In the genomic region with DNA sequence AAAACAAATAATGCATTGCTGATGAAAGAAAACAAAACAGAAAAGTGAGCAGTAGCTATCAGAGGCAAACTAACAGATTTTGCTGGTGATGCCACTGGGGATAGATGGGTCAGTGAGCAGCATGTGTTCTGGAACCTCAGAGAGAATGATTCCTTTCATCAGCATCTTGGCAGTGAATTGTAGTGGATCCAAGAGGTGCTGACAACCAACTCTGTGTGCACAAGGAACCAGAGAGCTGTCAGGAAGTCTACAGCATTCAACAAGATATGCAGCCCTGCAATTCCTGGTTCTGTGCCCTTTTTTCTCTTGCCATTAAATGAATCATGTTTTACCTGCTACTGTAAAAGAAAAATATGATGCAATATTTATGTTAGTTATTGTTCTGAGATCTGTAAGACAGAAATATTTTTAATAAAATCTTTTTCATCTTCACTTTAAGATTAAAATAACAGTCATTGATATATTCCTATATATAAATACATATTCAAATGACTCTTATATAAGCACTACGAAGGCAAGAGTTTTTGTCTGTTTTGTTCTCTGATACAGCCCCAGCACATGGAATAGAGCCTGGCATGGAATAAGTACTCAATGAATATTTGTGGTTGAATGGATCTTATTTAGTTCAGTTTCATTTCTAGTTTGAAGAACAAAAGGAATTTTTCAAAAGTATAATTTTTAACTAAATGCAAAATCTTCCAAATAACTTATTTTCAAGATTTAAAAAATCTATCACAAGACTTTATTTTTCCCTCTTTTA, we compare ENCODE assay signal across 17 cellular contexts.
DNase-seq lines count a peak whose midpoint lies in the region; ATAC-seq and TF ChIP-seq lines count a peak whose summit lies in the region.
"Had no signal": no experiment of that assay in that cellular context is flagged by ENCODE, and none has a peak within 500 bp of the region (broad histone marks: within the 10 kb centered on the region; RNA-seq: fewer than 3 reads in every experiment).

No MANE protein-coding gene starts in this region.

- intact Hi-C loops in MCF 10A (cut with micrococcal nuclease) (loop anchor here (10.0 kb wide), 2 partner anchors 147 to 903 kb away; a partner anchor contains a TSS), breast epithelium (cut with DNase I; ENCODE audit: low total_unique reads) (no loop called here)

- H3K9me3 Mint-ChIP-seq in MCF 10A (ENCODE audit: unreplicated experiment) = no peaks in the 10 kb centered on the region
- H3K9me3 Mint-ChIP-seq: T-cell had no signal

- no peak overlapping the region for H3K4me3 Mint-ChIP-seq in MCF 10A (ENCODE audit: unreplicated experiment)
- H3K4me3 Mint-ChIP-seq: B cell, T-cell had no signal

- no peaks in the 10 kb centered on the region for H3K36me3 ChIP-seq in breast epithelium
- H3K36me3 ChIP-seq: colonic mucosa, stomach had no signal

- CTCF ChIA-PET in MCF 10A (lab: Yijun Ruan, JAX) = interaction anchor here (0.6 to 2.3 kb wide), 2 partner anchors 96 to 104 kb away, joined by 3 to 11 read pairs; no protein-coding TSS in a partner anchor

- TF ChIP-seq POLR2A in breast epithelium (IDR thresholded peaks at IDR 0.05) = no peak

- H3K27me3 ChIP-seq in breast epithelium = no peaks in the 10 kb centered on the region
- H3K27me3 ChIP-seq: colonic mucosa, stomach had no signal

- no peaks in the 10 kb centered on the region for H3K4me1 ChIP-seq in breast epithelium
- H3K4me1 ChIP-seq: colonic mucosa had no signal

- no peaks in the 10 kb centered on the region for H3K36me3 Mint-ChIP-seq in MCF 10A (ENCODE audit: insufficient read depth, unreplicated experiment)
- H3K36me3 Mint-ChIP-seq: T-cell had no signal

- DNase-seq in MCF 10A (ENCODE audit: unreplicated experiment) (peak; percentile 16), breast epithelium (ENCODE audit: low spot score in 2 of 2) (no peak), medulla oblongata (ENCODE audit: extremely low spot score) (peak; percentile 93), superior temporal gyrus (ENCODE audit: extremely low spot score) (peak; percentile 92)
- no peak for DNase-seq in stimulated activated naive CD4-positive, alpha-beta T cell treated with Interleukin-2 at 50 U/mL for 16 hours (lab: John Stamatoyannopoulos, UW)
- DNase-seq: 8988T; activated CD4-positive, alpha-beta T cell treated with anti-CD3 and anti-CD28 coated beads, Interleukin-2, amount 50 U/mL, for 1 hour; Calu3; colonic mucosa; NCI-H1105; SHP77 treated with DMSO at 0.1 percent for 48 hours; stomach; T-cell had no signal

- no peak for TF ChIP-seq CTCF in MCF 10A (IDR thresholded peaks at IDR 0.05; ENCODE audit: unreplicated experiment)
- TF ChIP-seq CTCF in breast epithelium (IDR thresholded peaks at IDR 0.05) = no peak

- H3K27ac ChIP-seq in breast epithelium = no peak overlapping the region
- H3K27ac ChIP-seq: colonic mucosa, stomach had no signal

- H3K27ac Mint-ChIP-seq in MCF 10A (ENCODE audit: low read depth, unreplicated experiment) = no peak overlapping the region
- H3K27ac Mint-ChIP-seq: B cell, T-cell had no signal

- no peaks in the 10 kb centered on the region for H3K27me3 Mint-ChIP-seq in MCF 10A (ENCODE audit: insufficient read depth, unreplicated experiment)
- H3K27me3 Mint-ChIP-seq: B cell, T-cell had no signal

- H3K4me1 Mint-ChIP-seq in MCF 10A (ENCODE audit: insufficient read depth, unreplicated experiment) = no peaks in the 10 kb centered on the region
- H3K4me1 Mint-ChIP-seq: B cell, T-cell had no signal

- no peaks in the 10 kb centered on the region for H3K9me3 ChIP-seq in breast epithelium
- H3K9me3 ChIP-seq: colonic mucosa, stomach had no signal

- no TSS peak for BruUV-seq in MCF 10A (replicated peaks; lab: Mats Ljungman, UMichigan)

- POLR2A ChIA-PET in MCF 10A (lab: Yijun Ruan, JAX) = interaction anchor here (0.5 to 1.0 kb wide), 5 partner anchors 16 to 113 kb away, joined by 3 read pairs; no protein-coding TSS in a partner anchor

- ATAC-seq in esophagus mucosa = peak; percentile 51
- no peak for ATAC-seq in HG02884 (IDR thresholded peaks at IDR 0.05; ENCODE audit: unreplicated experiment)
- no peak for ATAC-seq in HG03196 (IDR thresholded peaks at IDR 0.05; ENCODE audit: unreplicated experiment)
- ATAC-seq: T-cell had no signal

- H3K4me3 ChIP-seq in breast epithelium = no peak overlapping the region
- H3K4me3 ChIP-seq: colonic mucosa, stomach had no signal

Comparison
In these comparisons a context has a peak if more than half of its experiments do, and no peak if none do; other contexts are left out.
1. DNase-seq: peak in MCF 10A (single experiment), medulla oblongata (single experiment) and superior temporal gyrus (single experiment); none in breast epithelium (0 of 2) and stimulated activated naive CD4-positive, alpha-beta T cell treated with Interleukin-2 at 50 U/mL for 16 hours (single experiment).